ENCODE assay signal across 8 cellular contexts in the genomic region with DNA sequence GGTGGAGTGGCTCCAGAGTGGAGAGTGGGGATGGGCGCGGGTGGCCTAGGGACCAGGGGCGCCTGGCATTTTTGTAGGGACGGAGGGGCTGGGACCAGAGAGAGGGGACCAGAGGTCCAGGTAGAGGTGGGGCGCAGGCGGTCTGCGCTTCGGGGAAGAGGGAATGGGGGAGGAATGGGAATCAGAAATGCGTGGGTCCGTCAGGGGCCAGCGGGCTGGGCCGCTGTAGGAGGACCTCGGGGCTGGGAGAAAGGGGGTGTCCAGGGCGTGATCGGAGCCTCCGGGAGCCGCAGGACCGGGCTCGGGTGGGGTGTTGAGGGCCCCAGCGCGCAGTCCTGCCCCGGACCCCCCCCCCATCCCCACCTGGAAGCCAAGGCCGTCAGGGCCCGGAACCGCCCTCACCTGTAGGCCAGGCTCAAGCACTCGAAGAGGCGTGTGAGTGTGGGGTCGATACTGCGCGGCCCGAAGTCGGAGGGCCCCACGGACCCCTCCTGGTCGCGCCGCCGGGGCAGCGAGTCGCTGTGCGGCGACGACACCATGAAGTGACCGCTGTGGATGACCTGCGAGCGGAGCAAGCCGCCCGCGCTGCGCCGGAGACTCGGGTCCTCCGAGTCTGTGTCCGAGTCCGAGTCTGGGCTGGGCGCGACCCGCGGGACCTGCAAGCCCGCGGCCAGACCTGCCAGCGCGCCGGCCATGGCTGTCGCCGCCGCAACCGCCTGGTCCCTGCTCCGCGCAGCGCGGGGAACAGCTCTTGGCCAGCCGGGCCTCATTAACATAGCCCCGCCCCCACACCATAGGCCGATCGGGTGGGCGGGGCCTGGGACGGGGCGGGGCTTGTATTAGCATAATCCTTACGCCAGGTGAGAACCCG. TPM values are rescaled to one million over a fixed set of nuclear protein-coding genes. Genes with fewer than 3 reads are reported as not detected.
A peak's percentile ranks its signal among the peaks of the same experiment; 100 is the strongest.
DNase-seq lines count a peak whose midpoint lies in the region; ATAC-seq, FAIRE-seq and TF ChIP-seq lines count a peak whose summit lies in the region.

TSS of gene MLXIPL (minus strand) at position 725 of the 871 bp plus-strand sequence. CDS start at position 695, 30 bp downstream.

- H3K4me1 Mint-ChIP-seq in Calu3 (ENCODE audit: low read depth, unreplicated experiment) (no peaks in the 10 kb centered on the region), activated B cell treated with CpG ODN at 0.5 μM for 24 hours (peaks cover 11% of the 10 kb centered on the region), immature natural killer cell (peaks cover 0 to 2% of the 10 kb centered on the region in 2 donors)

- H3K36me3 Mint-ChIP-seq in Calu3 (ENCODE audit: insufficient read depth, unreplicated experiment), result peaks cover 11% of the 10 kb centered on the region
- H3K36me3 Mint-ChIP-seq in activated B cell treated with CpG ODN at 0.5 μM for 24 hours (ENCODE audit: low read depth), result no peaks in the 10 kb centered on the region
- H3K36me3 Mint-ChIP-seq in immature natural killer cell, result no peaks in the 10 kb centered on the region

- H3K27ac Mint-ChIP-seq in Calu3 (ENCODE audit: unreplicated experiment) (no peak within 1 kb of the TSS), activated B cell treated with CpG ODN at 0.5 μM for 24 hours (no peak within 1 kb of the TSS), immature natural killer cell (no peak within 1 kb of the TSS)

- peaks cover 13 to 19% (median 14%) of the 10 kb centered on the region in 3 donors for H3K4me1 ChIP-seq in skeletal muscle tissue (ENCODE audit: control insufficient read depth in 3 of 3, insufficient read depth in 3 of 3, low read length in 3 of 3)

- FAIRE-seq in RCC 7860 (lab: Jason Lieb, UNC), result no peak

- H3K4me3 ChIP-seq in cardiac fibroblast (replicated peaks in 1 of 2; ENCODE audit: low read depth in 2 of 2, low read length in 2 of 2), result peak within 1 kb of the TSS; percentile 23 to 36
- peak within 1 kb of the TSS; percentile 75 to 89 (median 78) for H3K4me3 ChIP-seq in skeletal muscle tissue (ENCODE audit: low read length in 3 of 3)

- BruUV-seq in Calu3 (replicated peaks; lab: Mats Ljungman, UMichigan), result no TSS peak

- CTCF ChIA-PET in Calu3 (lab: Charles Lee), result interaction anchor here (0.6 to 1.2 kb wide), 3 partner anchors 12 to 108 kb away, joined by 3 read pairs; no protein-coding TSS in a partner anchor
- CTCF ChIA-PET in activated B cell treated with CpG ODN at 0.5 μM for 24 hours (lab: Charles Lee), result no interaction called here

- intact Hi-C loops in Calu3 (cut with micrococcal nuclease; ENCODE audit: unreplicated experiment), result no loop called here
- intact Hi-C loops in activated B cell treated with CpG ODN at 0.5 μM for 24 hours (cut with micrococcal nuclease), result no loop called here

- no peaks in the 10 kb centered on the region for H3K9me3 ChIP-seq in skeletal muscle tissue (ENCODE audit: control insufficient read depth in 3 of 3, low read length in 3 of 3)

- no peaks in the 10 kb centered on the region for H3K36me3 ChIP-seq in skeletal muscle tissue (ENCODE audit: control insufficient read depth in 3 of 3, insufficient read depth in 3 of 3, low read length in 3 of 3)

- peak; percentile 81 for ATAC-seq in activated B cell treated with CpG ODN at 0.5 μM for 24 hours (ENCODE audit: low read depth)

- H3K27me3 ChIP-seq in skeletal muscle tissue (ENCODE audit: control insufficient read depth in 3 of 3, insufficient read depth in 3 of 3, low read length in 3 of 3), result peaks cover 16 to 19% (median 17%) of the 10 kb centered on the region in 3 donors

- H3K27ac ChIP-seq in skeletal muscle tissue (ENCODE audit: low read depth, low read length), result no peak within 1 kb of the TSS

- no peak for TF ChIP-seq CTCF in Calu3 (IDR thresholded peaks at IDR 0.05; ENCODE audit: unreplicated experiment)
- no peak for TF ChIP-seq CTCF in activated B cell treated with CpG ODN at 0.5 μM for 24 hours (IDR thresholded peaks at IDR 0.05)
- no peak for TF ChIP-seq CTCF in cardiac fibroblast (IDR thresholded peaks at IDR 0.05; ENCODE audit: low read depth, low read length)

- DNase-seq in Calu3 (peak; percentile 85), NCI-H1105 (lab: John Stamatoyannopoulos, UW) (peak; percentile 91), activated B cell treated with CpG ODN at 0.5 μM for 24 hours (peak; percentile 21), cardiac fibroblast (ENCODE audit: low read depth in 2 of 2) (peak; percentile 42 to 46), immature natural killer cell (peak; percentile 55 to 61 (median 57)), putamen (ENCODE audit: low spot score) (no peak), RCC 7860 (ENCODE audit: low spot score) (no peak)

- H3K27me3 Mint-ChIP-seq in Calu3 (ENCODE audit: unreplicated experiment), result peaks cover 42% of the 10 kb centered on the region
- peaks cover 40% of the 10 kb centered on the region for H3K27me3 Mint-ChIP-seq in activated B cell treated with CpG ODN at 0.5 μM for 24 hours
- H3K27me3 Mint-ChIP-seq in immature natural killer cell (ENCODE audit: low read depth in 3 of 3), result peaks cover 12 to 28% (median 14%) of the 10 kb centered on the region in 3 donors

- H3K4me3 Mint-ChIP-seq in Calu3 (ENCODE audit: low read depth, unreplicated experiment) (peak within 1 kb of the TSS; percentile 62), activated B cell treated with CpG ODN at 0.5 μM for 24 hours (peak within 1 kb of the TSS; percentile 15), immature natural killer cell (peak within 1 kb of the TSS; percentile 21 to 55 (median 33))

- peak within 1 kb of the TSS; percentile 79 to 95 (median 83) for H3K9ac ChIP-seq in skeletal muscle tissue (ENCODE audit: low read depth in 1 of 3, low read length in 3 of 3)

- H3K9me3 Mint-ChIP-seq in Calu3 (ENCODE audit: low read depth, unreplicated experiment) (no peaks in the 10 kb centered on the region), activated B cell treated with CpG ODN at 0.5 μM for 24 hours (no peaks in the 10 kb centered on the region), immature natural killer cell (peaks cover 0 to 2% (median 0%) of the 10 kb centered on the region in 6 donors)

- POLR2A ChIA-PET in activated B cell treated with CpG ODN at 0.5 μM for 24 hours (lab: Charles Lee), result no interaction called here

RNA-seq across cellular contexts. Expression of gene MLXIPL, which starts in this region (rescaled TPM):
- 1.1 and 3.0 TPM in 2 replicates for total RNA-seq in Calu3 (2022)
- not detected in 2 replicates for total RNA-seq in activated B cell treated with CpG ODN at 0.5 μM for 24 hours
- polyA plus RNA-seq in immature natural killer cell, result not detected
- total RNA-seq in skeletal muscle tissue, result 1.6 TPM

Comparison
In these comparisons a context has a peak if more than half of its experiments do, and no peak if none do; other contexts are left out.
1. Peak in DNase-seq and ATAC-seq in activated B cell treated with CpG ODN at 0.5 μM for 24 hours; RNA of the gene not detected or under 1 TPM.
2. Peak in DNase-seq in immature natural killer cell; RNA of the gene not detected or under 1 TPM.
3. DNase-seq: peak in Calu3 (single experiment), NCI-H1105 (single experiment) and cardiac fibroblast (2 of 2); none in putamen (single experiment) and RCC 7860 (single experiment).
4. Peak in every context shown above with its lines, with median percentiles within 50 percentile points of each other: H3K4me3 Mint-ChIP-seq.